Comparison of ENCODE assay signal across 1 cellular context in the genomic region with DNA sequence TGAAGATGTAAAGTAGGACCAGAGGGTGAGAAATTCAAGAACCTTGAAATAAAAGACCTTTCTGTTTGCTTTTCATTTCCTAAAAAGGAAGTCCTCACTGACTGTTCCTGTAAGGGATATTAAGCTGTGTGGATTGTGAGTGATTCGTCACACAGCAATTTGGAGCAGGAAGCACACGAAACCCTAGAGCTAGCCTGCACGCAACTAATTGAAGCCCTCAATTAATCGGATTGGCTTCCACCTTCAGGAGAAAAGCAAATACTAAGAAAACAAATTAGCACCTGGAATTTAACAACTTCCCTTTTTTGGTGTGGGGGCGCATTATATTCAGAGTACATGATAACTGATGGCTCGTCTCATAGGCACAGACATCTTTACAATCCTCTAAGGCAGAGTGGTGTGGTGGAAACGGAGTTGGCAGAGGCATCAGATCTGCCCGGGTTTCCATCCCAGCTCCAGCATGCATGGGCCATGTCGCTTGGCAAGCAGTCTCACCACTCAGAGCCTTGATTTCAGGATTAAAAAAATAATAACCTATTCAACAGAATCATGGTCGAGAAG.
TF ChIP-seq lines count a peak whose summit lies in the region.

No MANE protein-coding gene starts in this region.

TF ChIP-seq in HEK293, 187 proteins besides CTCF, POLR2A, EP300 and RAD21 (continued from another document):
- TF ChIP-seq, protein P1, sequence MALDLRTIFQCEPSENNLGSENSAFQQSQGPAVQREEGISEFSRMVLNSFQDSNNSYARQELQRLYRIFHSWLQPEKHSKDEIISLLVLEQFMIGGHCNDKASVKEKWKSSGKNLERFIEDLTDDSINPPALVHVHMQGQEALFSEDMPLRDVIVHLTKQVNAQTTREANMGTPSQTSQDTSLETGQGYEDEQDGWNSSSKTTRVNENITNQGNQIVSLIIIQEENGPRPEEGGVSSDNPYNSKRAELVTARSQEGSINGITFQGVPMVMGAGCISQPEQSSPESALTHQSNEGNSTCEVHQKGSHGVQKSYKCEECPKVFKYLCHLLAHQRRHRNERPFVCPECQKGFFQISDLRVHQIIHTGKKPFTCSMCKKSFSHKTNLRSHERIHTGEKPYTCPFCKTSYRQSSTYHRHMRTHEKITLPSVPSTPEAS (tag by site-specific recombination; IDR thresholded peaks at IDR 0.05): no peak
- TF ChIP-seq ZNF660 (tag by site-specific recombination; IDR thresholded peaks at IDR 0.05): no peak
- no peak for TF ChIP-seq ZFP3 (tag by site-specific recombination; IDR thresholded peaks at IDR 0.05; ENCODE audit: low read depth)
